1 cellular context compared by ENCODE assay signal in genomic region chr16:4803479-4804243, GRCh38.
TF ChIP-seq lines count a peak whose summit lies in the region.

No MANE protein-coding gene starts in this region.

TF ChIP-seq in GM12878, 131 proteins besides CTCF, POLR2A, EP300 and RAD21:
- TF ChIP-seq BHLHE40 (IDR thresholded peaks at IDR 0.05; ENCODE audit: borderline replicate concordance in 1 of 2, low read depth in 2 of 2, low read length in 1 of 2) = no peak
